In the genomic region with DNA sequence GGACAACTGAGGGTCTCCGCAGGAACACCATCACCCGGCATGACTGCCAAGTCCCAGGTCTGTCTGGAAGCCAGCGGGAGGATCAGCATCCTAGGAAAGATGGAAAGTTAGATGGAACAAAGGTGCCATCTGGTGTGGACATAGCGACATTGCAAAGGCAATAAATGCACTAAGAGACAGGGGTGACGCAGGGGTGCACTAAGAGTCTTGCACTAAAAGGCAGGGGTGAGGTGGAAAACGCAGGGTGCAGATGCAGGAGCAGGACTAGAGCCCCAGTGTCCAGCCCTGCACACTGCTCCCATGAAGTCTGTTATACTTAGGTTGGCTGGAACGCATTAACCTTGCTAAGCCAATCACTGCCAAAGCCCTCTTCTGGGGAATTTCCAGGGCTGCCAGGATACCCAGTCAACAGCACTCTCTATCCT, we compare ENCODE assay signal across 8 cellular contexts. TPM values are rescaled to one million over a fixed set of nuclear protein-coding genes. Genes with fewer than 3 reads are reported as not detected.
DNase-seq lines count a peak whose midpoint lies in the region; ATAC-seq and TF ChIP-seq lines count a peak whose summit lies in the region.

No MANE protein-coding gene starts in this region.

- no peak for ATAC-seq in foreskin keratinocyte

- H3K4me1 ChIP-seq in foreskin keratinocyte: peaks cover 66% of the 10 kb centered on the region

- H3K9me3 Mint-ChIP-seq in progenitor cell of endocrine pancreas (ENCODE audit: low read depth): no peaks in the 10 kb centered on the region

- no peaks in the 10 kb centered on the region for H3K9me2 ChIP-seq in SU-DHL-6 (replicated peaks; ENCODE audit: insufficient read depth, low read length)

- H2AFZ ChIP-seq in SU-DHL-6 (ENCODE audit: low read depth, low read length, severe bottlenecking): no peak overlapping the region

- H3K27me3 ChIP-seq in H7 (ENCODE audit: control insufficient read depth, insufficient read depth, low read length) (no peaks in the 10 kb centered on the region), SU-DHL-6 (ENCODE audit: low read length) (no peaks in the 10 kb centered on the region), foreskin keratinocyte (no peaks in the 10 kb centered on the region)

- H3K27ac ChIP-seq in SU-DHL-6 (ENCODE audit: low read depth, low read length): no peak overlapping the region
- no peak overlapping the region for H3K27ac ChIP-seq in foreskin keratinocyte

- no peak overlapping the region for H3K4me2 ChIP-seq in SU-DHL-6 (ENCODE audit: low read depth, low read length, poor library complexity, severe bottlenecking)

- no peak overlapping the region for H3K4me3 Mint-ChIP-seq in progenitor cell of endocrine pancreas (ENCODE audit: low read depth)

- peak; percentile 83 for DNase-seq in Ammon's horn (ENCODE audit: low spot score)
- peak; percentile 77 for DNase-seq in H7
- DNase-seq in foreskin keratinocyte: peak; percentile 41 to 69
- peak; percentile 21 for DNase-seq in progenitor cell of endocrine pancreas (ENCODE audit: low spot score, unreplicated experiment)
- DNase-seq in mesenteric fat pad (ENCODE audit: low spot score): no peak
- DNase-seq in activated CD8-positive, alpha-beta memory T cell treated with anti-CD3 and anti-CD28 coated beads, Interleukin-2, amount 50 U/mL, for 48 hours: no peak
- no peak for DNase-seq in SKM-1 (lab: John Stamatoyannopoulos, UW; ENCODE audit: unreplicated experiment)

- no peak overlapping the region for H3K4me3 ChIP-seq in H7 (ENCODE audit: insufficient read depth, low read depth, low read length)
- no peak overlapping the region for H3K4me3 ChIP-seq in SU-DHL-6 (ENCODE audit: insufficient read depth, low read length, poor library complexity, severe bottlenecking)

- TF ChIP-seq CTCF in SU-DHL-6 (IDR thresholded peaks at IDR 0.05; ENCODE audit: insufficient read depth, low read length, poor library complexity, severe bottlenecking) (peak; percentile 17), foreskin keratinocyte (conservative IDR thresholded peaks at IDR 0.05) (peak; percentile 79), progenitor cell of endocrine pancreas (IDR thresholded peaks at IDR 0.05; ENCODE audit: unreplicated experiment) (peak; percentile 75)

- no peaks in the 10 kb centered on the region for H3K27me3 Mint-ChIP-seq in progenitor cell of endocrine pancreas

- no peak overlapping the region for H3K9ac ChIP-seq in SU-DHL-6 (ENCODE audit: low read length)

- H3K36me3 ChIP-seq in H7 (replicated peaks; ENCODE audit: control insufficient read depth, insufficient read depth, low read length) (no peaks in the 10 kb centered on the region; the same call in none of the 2 replicates), SU-DHL-6 (ENCODE audit: low read length) (no peaks in the 10 kb centered on the region)

- peaks cover 4% of the 10 kb centered on the region for H3K4me1 Mint-ChIP-seq in progenitor cell of endocrine pancreas (ENCODE audit: low read depth)

- H3K79me2 ChIP-seq in SU-DHL-6 (ENCODE audit: insufficient read depth, low read length): no peaks in the 10 kb centered on the region

- no peaks in the 10 kb centered on the region for H4K20me1 ChIP-seq in SU-DHL-6 (ENCODE audit: low read depth, low read length)

- no peaks in the 10 kb centered on the region for H3K9me3 ChIP-seq in SU-DHL-6 (ENCODE audit: insufficient read depth, low read length)

- H3K36me3 Mint-ChIP-seq in progenitor cell of endocrine pancreas (ENCODE audit: insufficient read depth): peaks cover 11% of the 10 kb centered on the region

- no peak overlapping the region for H3K27ac Mint-ChIP-seq in progenitor cell of endocrine pancreas

- no peaks in the 10 kb centered on the region for H3F3A ChIP-seq in SU-DHL-6 (ENCODE audit: insufficient read depth)

RNA-seq across cellular contexts. Expression of a gene that starts 15.5 kb away (rescaled TPM):
- 38.9 and 50.9 TPM in 2 replicates for total RNA-seq in H7 (2014; rRNA removed; shearing (Covaris generic))
- total RNA-seq in foreskin keratinocyte: 175 and 202 TPM in 2 replicates
- polyA plus RNA-seq in foreskin keratinocyte: 352 and 359 TPM in 2 replicates
- 93.8 and 108 TPM in 2 replicates for total RNA-seq in progenitor cell of endocrine pancreas
- 99.2 TPM for total RNA-seq in mesenteric fat pad

RNA-seq across cellular contexts. Expression of a gene that starts 28.9 kb away (rescaled TPM):
- 170 and 204 TPM in 2 replicates for total RNA-seq in H7 (2014; rRNA removed; shearing (Covaris generic))
- 270 and 295 TPM in 2 replicates for total RNA-seq in foreskin keratinocyte
- 74.1 and 96.7 TPM in 2 replicates for polyA plus RNA-seq in foreskin keratinocyte
- 220 and 226 TPM in 2 replicates for total RNA-seq in progenitor cell of endocrine pancreas
- total RNA-seq in mesenteric fat pad: 186 TPM

RNA-seq across cellular contexts. Expression of a gene that starts 56.2 kb away (rescaled TPM):
- total RNA-seq in H7 (2014; rRNA removed; shearing (Covaris generic)): 419 and 483 TPM in 2 replicates
- total RNA-seq in foreskin keratinocyte: 459 and 490 TPM in 2 replicates
- polyA plus RNA-seq in foreskin keratinocyte: 365 and 441 TPM in 2 replicates
- 55.2 and 83.9 TPM in 2 replicates for total RNA-seq in progenitor cell of endocrine pancreas
- total RNA-seq in mesenteric fat pad: 1,881 TPM

Comparison
In these comparisons a context has a peak if more than half of its experiments do, and no peak if none do; other contexts are left out.
1. DNase-seq: peak in Ammon's horn (single experiment), H7 (single experiment), foreskin keratinocyte (2 of 2) and progenitor cell of endocrine pancreas (single experiment); none in mesenteric fat pad (single experiment), activated CD8-positive, alpha-beta memory T cell treated with anti-CD3 and anti-CD28 coated beads, Interleukin-2, amount 50 U/mL, for 48 hours (single experiment) and SKM-1 (single experiment).
2. CTCF ChIP-seq: peak in every context shown above with its lines; median percentile 79 in foreskin keratinocyte; 75 in progenitor cell of endocrine pancreas; 17 in SU-DHL-6.